ENCODE assay signal across 33 cellular contexts in genomic region chr7:134155871-134156270, GRCh38.
"Had no signal": no experiment of that assay in that cellular context is flagged by ENCODE, and none has a peak within 500 bp of the region (broad histone marks: within the 10 kb centered on the region; RNA-seq: fewer than 3 reads in every experiment).

No MANE protein-coding gene starts in this region.

- H3K36me3 ChIP-seq: brain microvascular endothelial cell, WERI-Rb-1 had no signal

- H3K4me3 ChIP-seq: PC-9 had no signal

- H2AFZ ChIP-seq: PC-9 had no signal

- H3K27ac ChIP-seq: brain microvascular endothelial cell, PC-9, RWPE1, WERI-Rb-1 had no signal

- H3K27me3 ChIP-seq: brain microvascular endothelial cell had no signal

- H3K4me2 ChIP-seq: PC-9 had no signal

- DNase-seq: activated CD4-positive, alpha-beta memory T cell treated with anti-CD3 and anti-CD28 coated beads, Interleukin-2, amount 10 ng/mL, durations not matched to agents 7 days and 5 days; activated CD4-positive, alpha-beta T cell treated with anti-CD3 and anti-CD28 coated beads for 1 hour; activated CD4-positive, alpha-beta T cell treated with anti-CD3 and anti-CD28 coated beads for 48 hours; activated CD4-positive, CD25-positive, alpha-beta regulatory T cell; activated CD8-positive, alpha-beta memory T cell treated with anti-CD3 and anti-CD28 coated beads for 24 hours; activated CD8-positive, alpha-beta memory T cell treated with anti-CD3 and anti-CD28 coated beads, Interleukin-2, amount 10 ng/mL, durations not matched to agents 7 days and 5 days; activated CD8-positive, alpha-beta memory T cell treated with anti-CD3 and anti-CD28 coated beads, Interleukin-2, amount 50 U/mL, for 48 hours; activated effector memory CD4-positive, alpha-beta T cell treated with anti-CD3 and anti-CD28 coated beads, Interleukin-2, amount 50 U/mL, for 16 hours; activated naive CD4-positive, alpha-beta T cell; activated naive CD4-positive, alpha-beta T cell treated with anti-CD3 and anti-CD28 coated beads, Interleukin-2, amount 50 U/mL, for 16 hours; activated naive CD8-positive, alpha-beta T cell treated with anti-CD3 and anti-CD28 coated beads for 36 hours; activated T-cell treated with anti-CD3 and anti-CD28 coated beads, Interleukin-2, amount 50 U/mL, for 72 hours; amniotic stem cell; aorta; brain microvascular endothelial cell; central memory CD4-positive, alpha-beta T cell; KG1; NCI-H1436; NCI-H1694; NCI-H1930; NCI-H2081 treated with DMSO at 0.1 percent for 48 hours; NCI-H2171; NCI-H510A; NCI-H69; NCI-H82; PC-9; SIG-M5; SW 1271; T-helper 1 cell; T-helper 2 cell; T-helper 9 cell; WERI-Rb-1 had no signal
